Comparison of ENCODE assay signal across 19 cellular contexts in genomic region chr13:109593230-109593629, GRCh38.
DNase-seq lines count a peak whose midpoint lies in the region; ATAC-seq and TF ChIP-seq lines count a peak whose summit lies in the region.
"Had no signal": no experiment of that assay in that cellular context is flagged by ENCODE, and none has a peak within 500 bp of the region (broad histone marks: within the 10 kb centered on the region; RNA-seq: fewer than 3 reads in every experiment).

No MANE protein-coding gene starts in this region.

- WGBS in liver: 44% methylated on average over 3 of the region's 3 CpGs
- 43 to 50% methylated on average over 1 to 3 of the region's 3 CpGs for WGBS in transverse colon (ENCODE audit: low coverage in 1 of 2), 2 donors

- intact Hi-C loops in transverse colon (cut with DNase I; ENCODE audit: low total_unique reads): no loop called here

- H3K4me1 ChIP-seq in liver (ENCODE audit: control insufficient read depth in 4 of 4, insufficient read depth in 4 of 4, low read length in 3 of 4) (peaks cover 0 to 16% (median 4%) of the 10 kb centered on the region in 4 donors), transverse colon (peaks cover 0 to 29% (median 14%) of the 10 kb centered on the region in 4 donors)
- H3K4me1 ChIP-seq: BE2C, HAP-1, SJSA1 had no signal

- in situ Hi-C loops in transverse colon (cut with MboI; ENCODE audit: low pct_ligation_motif_present in 1 of 4, low pct_unique_long_range_greater_than_20kb in 1 of 4, low sequenced_read_pairs in 3 of 4): no loop called here

- no peak overlapping the region for H3K9ac ChIP-seq in liver (ENCODE audit: low read depth in 1 of 2, low read length in 2 of 2)

- TF ChIP-seq RAD21 in liver (IDR thresholded peaks at IDR 0.05): no peak

- TF ChIP-seq CTCF in epithelial cell of proximal tubule (conservative IDR thresholded peaks at IDR 0.05; ENCODE audit: low read depth, low read length): no peak
- no peak for TF ChIP-seq CTCF in liver (IDR thresholded peaks at IDR 0.05; ENCODE audit: low read depth, low read length, missing input control)
- no peak for TF ChIP-seq CTCF in transverse colon (IDR thresholded peaks at IDR 0.05)

- no peak overlapping the region for H3K4me3 ChIP-seq in epithelial cell of proximal tubule (ENCODE audit: low read depth, low read length)
- no peak overlapping the region for H3K4me3 ChIP-seq in liver (ENCODE audit: low read depth in 1 of 3, low read length in 3 of 3)
- no peak overlapping the region for H3K4me3 ChIP-seq in transverse colon
- H3K4me3 ChIP-seq: GM23338, HAP-1, SJSA1 had no signal

- no peaks in the 10 kb centered on the region for H3K36me3 ChIP-seq in liver (ENCODE audit: control insufficient read depth in 4 of 4, insufficient read depth in 3 of 4, low read depth in 1 of 4, low read length in 3 of 4)
- no peaks in the 10 kb centered on the region for H3K36me3 ChIP-seq in transverse colon
- H3K36me3 ChIP-seq: BE2C, HAP-1, SJSA1 had no signal

- H3K27me3 ChIP-seq in liver (ENCODE audit: control insufficient read depth in 4 of 4, insufficient read depth in 4 of 4, low read length in 3 of 4) (no peaks in the 10 kb centered on the region), transverse colon (no peaks in the 10 kb centered on the region)
- H3K27me3 ChIP-seq: BE2C had no signal

- DNase-seq in HT-29 (ENCODE audit: low spot score) (peak; percentile 63), epithelial cell of proximal tubule (ENCODE audit: low read depth) (peak; percentile 9), transverse colon (no peak), SIG-M5 treated with dmso at 0.1 percent for 504 hours (lab: John Stamatoyannopoulos, UW; ENCODE audit: unreplicated experiment) (no peak), pons (ENCODE audit: low spot score) (no peak)
- DNase-seq: BE2C; DMS79 treated with DMSO at 0.1 percent for 48 hours; MV-4-11; NCI-H1105 treated with DMSO at 0.1 percent for 48 hours; NCI-H2081; NCI-H2171; NCI-H345; NCI-H774; NK-92 treated with Interleukin-12 subunit alpha and Interleukin-12 subunit beta, amount 100 ng/mL, for 24 hours had no signal

- H3K9me3 ChIP-seq in liver (ENCODE audit: control insufficient read depth in 4 of 4, low read length in 3 of 4) (no peaks in the 10 kb centered on the region), transverse colon (no peaks in the 10 kb centered on the region)
- H3K9me3 ChIP-seq: BE2C, HAP-1, SJSA1 had no signal

- no peak for ATAC-seq in HG03442 (IDR thresholded peaks at IDR 0.05; ENCODE audit: unreplicated experiment)
- ATAC-seq: GM23338 had no signal

- no peak for TF ChIP-seq EP300 in transverse colon (IDR thresholded peaks at IDR 0.05; ENCODE audit: low read depth)

- no peak for TF ChIP-seq POLR2A in transverse colon (IDR thresholded peaks at IDR 0.05)

- H3K27ac ChIP-seq in liver (ENCODE audit: low read depth in 1 of 2, low read length in 2 of 2) (peak overlapping the region; percentile 47 to 53), transverse colon (peak overlapping the region; percentile 58 to 77 (median 72))
- H3K27ac ChIP-seq: SJSA1 had no signal

TF ChIP-seq in liver, 16 proteins besides CTCF, POLR2A, EP300 and RAD21:
- TF ChIP-seq JUND (IDR thresholded peaks at IDR 0.05) (no peak), YY1 (IDR thresholded peaks at IDR 0.05) (peak; percentile 2), ZBTB33 (IDR thresholded peaks at IDR 0.05) (peak; percentile 3)

Comparison
In these comparisons a context has a peak if more than half of its experiments do, and no peak if none do; other contexts are left out.
1. DNase-seq: peak in HT-29 (single experiment) and epithelial cell of proximal tubule (single experiment); none in transverse colon (single experiment), SIG-M5 treated with dmso at 0.1 percent for 504 hours (single experiment) and pons (single experiment).